ENCODE assay signal across 12 cellular contexts in the genomic region with DNA sequence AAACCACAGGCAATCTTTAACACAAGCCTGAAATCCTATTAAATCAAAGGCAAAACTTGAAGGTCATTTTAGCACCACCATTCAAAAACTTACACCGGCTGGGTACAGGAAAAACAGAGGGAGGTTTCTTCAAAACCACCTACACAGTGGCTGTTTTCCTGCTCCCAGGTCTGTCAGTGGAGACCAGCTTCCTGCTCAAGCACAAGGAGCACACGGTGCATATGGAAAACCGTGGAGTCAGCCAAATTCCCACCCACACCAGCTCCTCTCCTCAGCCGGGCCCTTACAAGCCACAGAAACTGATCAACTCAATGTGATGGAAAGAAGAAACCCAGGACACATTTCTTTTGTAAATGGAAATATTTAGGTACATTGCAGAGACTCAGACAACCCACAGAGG. TPM values are rescaled to one million over a fixed set of nuclear protein-coding genes. Genes with fewer than 3 reads are reported as not detected.
DNase-seq lines count a peak whose midpoint lies in the region; ATAC-seq, FAIRE-seq and TF ChIP-seq lines count a peak whose summit lies in the region.
"Had no signal": no experiment of that assay in that cellular context is flagged by ENCODE, and none has a peak within 500 bp of the region (broad histone marks: within the 10 kb centered on the region; RNA-seq: fewer than 3 reads in every experiment).

No MANE protein-coding gene starts in this region.

- H2AK5ac ChIP-seq in H9 (ENCODE audit: insufficient read length, low read length): no peak overlapping the region

- no peaks in the 10 kb centered on the region for H4K20me1 ChIP-seq in BLaER1
- H4K20me1 ChIP-seq in H9 (ENCODE audit: control insufficient read depth, insufficient read depth, insufficient read length): no peaks in the 10 kb centered on the region

- H3K18ac ChIP-seq in H9 (ENCODE audit: insufficient read length, low read depth, low read length): no peak overlapping the region

- no CpG with 5 or more reads among the region's 4 CpGs for WGBS in H9 (ENCODE audit: extremely low coverage, insufficient read length, low lambda C conversion rate)

- no peaks in the 10 kb centered on the region for H3K79me1 ChIP-seq in H9 (ENCODE audit: insufficient read depth, low read depth, low read length, poor library complexity, severe bottlenecking)

- peaks cover under 1% of the 10 kb centered on the region; the same call in 1 of the 2 replicates for H3K27me3 Mint-ChIP-seq in H9 (ENCODE audit: low read depth)

- H2BK12ac ChIP-seq in H9 (ENCODE audit: insufficient read length, low read depth, low read length): no peak overlapping the region

- DNase-seq in H9 (peak; percentile 35), bronchial epithelial cell (ENCODE audit: low read depth) (peak; percentile 14), iPS-NIHi11 (ENCODE audit: low spot score) (peak; percentile 50), NCI-H2227 treated with DMSO at 0.1 percent for 48 hours (lab: John Stamatoyannopoulos, UW) (no peak), NCI-H1092 treated with DMSO at 0.1 percent for 48 hours (lab: John Stamatoyannopoulos, UW) (no peak)
- no peak for DNase-seq in effector memory CD4-positive, alpha-beta T cell
- DNase-seq: effector CD4-positive, alpha-beta T cell; NCI-H345; T-helper 1 cell had no signal

- H3K27ac ChIP-seq in BLaER1: no peak overlapping the region
- H3K27ac ChIP-seq in H9 (ENCODE audit: insufficient read length, low read depth, low read length): no peak overlapping the region
- no peak overlapping the region for H3K27ac ChIP-seq in effector memory CD4-positive, alpha-beta T cell (ENCODE audit: insufficient read depth, low read length, poor library complexity, severe bottlenecking)

- H4K8ac ChIP-seq in H9 (replicated peaks; ENCODE audit: insufficient read length, low read depth, low read length): no peak overlapping the region

- no peak overlapping the region for H3K23ac ChIP-seq in H9 (ENCODE audit: insufficient read length, low read depth, low read length)

- no peak for ATAC-seq in HG03432 (IDR thresholded peaks at IDR 0.05; ENCODE audit: unreplicated experiment)

- H3K4me2 ChIP-seq in BLaER1 (peak overlapping the region; percentile 22; the same call in 1 of the 2 replicates), H9 (ENCODE audit: insufficient read depth, insufficient read length, low read length) (no peak overlapping the region)

- no peaks in the 10 kb centered on the region for H3K9me3 ChIP-seq in BLaER1
- no peaks in the 10 kb centered on the region for H3K9me3 ChIP-seq in H9 (ENCODE audit: control insufficient read depth, low read depth, low read length)
- no peaks in the 10 kb centered on the region for H3K9me3 ChIP-seq in effector memory CD4-positive, alpha-beta T cell (ENCODE audit: control insufficient read depth, low read length)

- peak overlapping the region; percentile 57 to 94 (median 85); a peak in 5 of 7 replicates for H3K27ac Mint-ChIP-seq in H9

- H3K36me3 Mint-ChIP-seq in H9 (ENCODE audit: insufficient read depth in 1 of 3, low read depth in 3 of 3): no peaks in the 10 kb centered on the region

- no peak overlapping the region; a peak in 1 of 5 replicates for H3K4me3 Mint-ChIP-seq in H9

- FAIRE-seq in bronchial epithelial cell (lab: Jason Lieb, UNC): no peak
- FAIRE-seq: frontal cortex had no signal

- no peak overlapping the region for H3K56ac ChIP-seq in H9 (ENCODE audit: insufficient read length, low read depth, low read length)

- H3K4me1 Mint-ChIP-seq in H9: peaks cover 34 to 40% of the 10 kb centered on the region in 2 experiments

- H3K4me1 ChIP-seq in BLaER1 (peaks cover 46% of the 10 kb centered on the region), H9 (ENCODE audit: insufficient read depth, low read length) (no peaks in the 10 kb centered on the region)
- no peaks in the 10 kb centered on the region for H3K4me1 ChIP-seq in effector memory CD4-positive, alpha-beta T cell (ENCODE audit: control insufficient read depth, insufficient read depth, low read length, poor library complexity, severe bottlenecking)

- no peak overlapping the region for H3T11ph ChIP-seq in H9 (ENCODE audit: low read length)

- no peak overlapping the region for H3K9ac ChIP-seq in BLaER1
- no peak overlapping the region for H3K9ac ChIP-seq in H9 (ENCODE audit: extremely low read depth, insufficient read length, low read length)

- no peaks in the 10 kb centered on the region for H3K23me2 ChIP-seq in H9 (ENCODE audit: insufficient read length, low read depth, low read length, poor library complexity, severe bottlenecking)

- no peaks in the 10 kb centered on the region for H3K79me2 ChIP-seq in H9 (ENCODE audit: insufficient read depth, low read length)

- no peak overlapping the region for H3K14ac ChIP-seq in H9 (ENCODE audit: insufficient read depth, low read length)

- H3K27me3 ChIP-seq in BLaER1 (no peaks in the 10 kb centered on the region), H9 (ENCODE audit: insufficient read depth, low read length) (no peaks in the 10 kb centered on the region), bronchial epithelial cell (ENCODE audit: control insufficient read depth, insufficient read depth, low read length) (no peaks in the 10 kb centered on the region)
- H3K27me3 ChIP-seq in effector memory CD4-positive, alpha-beta T cell (replicated peaks; ENCODE audit: control insufficient read depth, insufficient read depth, low read length, poor library complexity, severe bottlenecking): no peaks in the 10 kb centered on the region

- H2BK120ac ChIP-seq in H9 (ENCODE audit: low read depth, low read length, poor library complexity, severe bottlenecking): no peak overlapping the region

- H2BK20ac ChIP-seq in H9 (ENCODE audit: low read depth, low read length, poor library complexity, severe bottlenecking): no peak overlapping the region

- H3K4me3 ChIP-seq in BLaER1: no peak overlapping the region
- no peak overlapping the region for H3K4me3 ChIP-seq in bronchial epithelial cell (ENCODE audit: low read depth, low read length)
- H3K4me3 ChIP-seq in effector memory CD4-positive, alpha-beta T cell (ENCODE audit: insufficient read depth, low read depth, low read length, poor library complexity, severe bottlenecking): no peak overlapping the region

- no peak overlapping the region for H2AFZ ChIP-seq in H9 (ENCODE audit: low read length)

- no peak overlapping the region for H2BK15ac ChIP-seq in H9 (ENCODE audit: low read depth, low read length)

- TF ChIP-seq CTCF in H9 (conservative IDR thresholded peaks at IDR 0.05) (no peak), bronchial epithelial cell (IDR thresholded peaks at IDR 0.05; ENCODE audit: insufficient read depth, low read length, severe bottlenecking) (no peak)

- no peak overlapping the region for H4K5ac ChIP-seq in H9 (ENCODE audit: insufficient read length, low read depth, low read length)

- H4K91ac ChIP-seq in H9 (ENCODE audit: insufficient read length, low read depth, low read length): no peak overlapping the region

- no peak overlapping the region for H2BK5ac ChIP-seq in H9 (ENCODE audit: insufficient read length, low read length)

- no peaks in the 10 kb centered on the region for H3K36me3 ChIP-seq in BLaER1
- no peaks in the 10 kb centered on the region for H3K36me3 ChIP-seq in bronchial epithelial cell (ENCODE audit: control insufficient read depth, insufficient read depth, low read length)
- no peaks in the 10 kb centered on the region for H3K36me3 ChIP-seq in effector memory CD4-positive, alpha-beta T cell (ENCODE audit: control insufficient read depth, insufficient read depth, low read length)

- H3K9me3 Mint-ChIP-seq in H9: peaks cover 0 to under 1% of the 10 kb centered on the region in 2 experiments; a peak in 1 of 5 replicates

- no peak overlapping the region for H3K4ac ChIP-seq in H9 (ENCODE audit: low read depth, low read length)

RNA-seq across cellular contexts. Expression of gene FAM241A, which starts 14.4 kb away (rescaled TPM):
- total RNA-seq in H9 (2021): 0.09 and 0.13 TPM in 2 replicates
- 2.4 and 4.6 TPM in 2 replicates for total RNA-seq in bronchial epithelial cell

Comparison
In these comparisons a context has a peak if more than half of its experiments do, and no peak if none do; other contexts are left out.
1. DNase-seq: peak in H9 (single experiment), bronchial epithelial cell (single experiment) and iPS-NIHi11 (single experiment); none in effector memory CD4-positive, alpha-beta T cell (0 of 3), NCI-H2227 treated with DMSO at 0.1 percent for 48 hours (single experiment) and NCI-H1092 treated with DMSO at 0.1 percent for 48 hours (single experiment).